Comparison of ENCODE assay signal across 14 cellular contexts in genomic region chr6:85580104-85580877, GRCh38. TPM values are rescaled to one million over a fixed set of nuclear protein-coding genes. Genes with fewer than 3 reads are reported as not detected.
DNase-seq lines count a peak whose midpoint lies in the region; ATAC-seq and TF ChIP-seq lines count a peak whose summit lies in the region.
"Had no signal": no experiment of that assay in that cellular context is flagged by ENCODE, and none has a peak within 500 bp of the region (broad histone marks: within the 10 kb centered on the region; RNA-seq: fewer than 3 reads in every experiment).

No MANE protein-coding gene starts in this region.

- H3K4me1 ChIP-seq in body of pancreas, result peaks cover 30% of the 10 kb centered on the region
- H3K4me1 ChIP-seq in HAP-1, result peaks cover 8% of the 10 kb centered on the region

- peak overlapping the region; percentile 1 to 62 (median 58) for H3K27ac ChIP-seq in body of pancreas
- H3K27ac ChIP-seq in caudate nucleus (ENCODE audit: low read depth, low read length), result no peak overlapping the region

- no peak for TF ChIP-seq POLR2A in body of pancreas (IDR thresholded peaks at IDR 0.05)

- peaks cover 2% of the 10 kb centered on the region for H3K27me3 Mint-ChIP-seq in nephron progenitor cell (ENCODE audit: low read depth, poor library complexity)
- H3K27me3 Mint-ChIP-seq: stimulated activated naive CD8-positive, alpha-beta T cell treated with anti-CD3 and anti-CD28 coated beads, Interleukin-15, Interleukin-2, amounts not matched to agents 100 ng/mL and 50 ng/mL, for 24 hours had no signal

- 66 to 71% methylated on average over 5 of the region's 5 CpGs for WGBS in body of pancreas, 2 donors

- in situ Hi-C loops in HAP-1 (cut with MboI; ENCODE audit: low sequenced_read_pairs), result no loop called here

- DNase-seq in body of pancreas (peak; percentile 52 to 72 (median 64)), nephron progenitor cell (no peak), caudate nucleus (lab: John Stamatoyannopoulos, UW) (no peak), HAP-1 (ENCODE audit: low spot score in 2 of 2) (no peak)
- DNase-seq in activated T-cell treated with anti-CD3 and anti-CD28 coated beads, Interleukin-2, amount 50 U/mL, for 1 hour, result no peak
- DNase-seq: effector CD4-positive, alpha-beta T cell; left cardiac atrium; NCI-H524 had no signal

- peak overlapping the region; percentile 7 for H3K27ac Mint-ChIP-seq in nephron progenitor cell
- H3K27ac Mint-ChIP-seq: activated T-cell treated with anti-CD3 and anti-CD28 coated beads, Interleukin-2, amount 50 U/mL, for 72 hours; stimulated activated naive CD8-positive, alpha-beta T cell treated with anti-CD3 and anti-CD28 coated beads, Interleukin-15, Interleukin-2, amounts not matched to agents 100 ng/mL and 50 ng/mL, for 24 hours; T-helper 2 cell treated with Interferon-gamma antibody and Interleukin-4, amounts not matched to agents 5 μg/mL and 100 μg/mL, for 36 hours had no signal

- intact Hi-C loops in body of pancreas (cut with DNase I), result no loop called here

- H3K9me3 Mint-ChIP-seq in nephron progenitor cell, result peaks cover 48% of the 10 kb centered on the region

- no peaks in the 10 kb centered on the region for H3K27me3 ChIP-seq in body of pancreas
- no peaks in the 10 kb centered on the region for H3K27me3 ChIP-seq in HAP-1 (ENCODE audit: low read depth)

- H3K9me3 ChIP-seq in body of pancreas (no peaks in the 10 kb centered on the region), HAP-1 (peaks cover 8% of the 10 kb centered on the region; the same call in 1 of the 2 replicates)

- peaks cover 52% of the 10 kb centered on the region for H3K36me3 Mint-ChIP-seq in nephron progenitor cell (ENCODE audit: low read depth)

- H3K4me1 Mint-ChIP-seq in nephron progenitor cell, result peaks cover 11% of the 10 kb centered on the region

- H3K4me3 ChIP-seq in body of pancreas (no peak overlapping the region), HAP-1 (no peak overlapping the region)

- peak overlapping the region; percentile 14 for H3K4me3 Mint-ChIP-seq in nephron progenitor cell
- H3K4me3 Mint-ChIP-seq: activated T-cell treated with anti-CD3 and anti-CD28 coated beads, Interleukin-2, amount 50 U/mL, for 72 hours; stimulated activated naive CD8-positive, alpha-beta T cell treated with anti-CD3 and anti-CD28 coated beads, Interleukin-15, Interleukin-2, amounts not matched to agents 100 ng/mL and 50 ng/mL, for 24 hours; T-helper 2 cell treated with Interferon-gamma antibody and Interleukin-4, amounts not matched to agents 5 μg/mL and 100 μg/mL, for 36 hours had no signal

- H3K36me3 ChIP-seq in body of pancreas (replicated peaks in 1 of 2; ENCODE audit: insufficient read depth in 1 of 2, low read depth in 2 of 2), result no peaks in the 10 kb centered on the region
- no peaks in the 10 kb centered on the region; the same call in 1 of the 2 replicates for H3K36me3 ChIP-seq in HAP-1 (replicated peaks)

- TF ChIP-seq CTCF in body of pancreas (IDR thresholded peaks at IDR 0.05) (no peak), nephron progenitor cell (IDR thresholded peaks at IDR 0.05) (no peak)

- peak; percentile 30 for ATAC-seq in GM18907 (IDR thresholded peaks at IDR 0.05; ENCODE audit: unreplicated experiment)
- peak; percentile 10 for ATAC-seq in HG02763 (IDR thresholded peaks at IDR 0.05; ENCODE audit: unreplicated experiment)
- ATAC-seq in body of pancreas, result peak; percentile 94
- no peak for ATAC-seq in GM18858 (IDR thresholded peaks at IDR 0.05; ENCODE audit: unreplicated experiment)

RNA-seq across cellular contexts. Expression of gene SNX14, which starts 13.4 kb away (rescaled TPM):
- 10 to 100 TPM; 41.8 to 68.6 TPM for total RNA-seq in body of pancreas

Comparison
In these comparisons a context has a peak if more than half of its experiments do, and no peak if none do; other contexts are left out.
1. DNase-seq: peak in body of pancreas (4 of 4); none in nephron progenitor cell (single experiment), caudate nucleus (0 of 61), activated T-cell treated with anti-CD3 and anti-CD28 coated beads, Interleukin-2, amount 50 U/mL, for 1 hour (single experiment) and HAP-1 (0 of 2).